14 cellular contexts compared by ENCODE assay signal in genomic region chr9:134061688-134062371, GRCh38. TPM values are rescaled to one million over a fixed set of nuclear protein-coding genes. Genes with fewer than 3 reads are reported as not detected.
DNase-seq lines count a peak whose midpoint lies in the region; ATAC-seq and TF ChIP-seq lines count a peak whose summit lies in the region.
"Had no signal": no experiment of that assay in that cellular context is flagged by ENCODE, and none has a peak within 500 bp of the region (broad histone marks: within the 10 kb centered on the region; RNA-seq: fewer than 3 reads in every experiment).

No MANE protein-coding gene starts in this region.

- no peak for TF ChIP-seq POLR2A in sigmoid colon (IDR thresholded peaks at IDR 0.05)

- H3K79me2 ChIP-seq in Loucy (ENCODE audit: insufficient read depth, low read length) = peaks cover 100% of the 10 kb centered on the region

- intact Hi-C loops in sigmoid colon (cut with DNase I) = no loop called here

- TF ChIP-seq CTCF in Loucy (conservative IDR thresholded peaks at IDR 0.05; ENCODE audit: low read length) = no peak
- no peak for TF ChIP-seq CTCF in sigmoid colon (IDR thresholded peaks at IDR 0.05)
- TF ChIP-seq CTCF in GM13976 (IDR thresholded peaks at IDR 0.05; ENCODE audit: borderline replicate concordance, control extremely low read depth, extremely low read depth, insufficient read depth, missing control alignments) = no peak

- H3K9ac ChIP-seq in Loucy (ENCODE audit: low read depth, low read length, poor library complexity, severe bottlenecking) = no peak overlapping the region
- H3K9ac ChIP-seq: parathyroid adenoma had no signal

- WGBS in sigmoid colon, 2 donors = 73 to 76% methylated on average over 22 of the region's 22 CpGs

- H3K36me3 ChIP-seq in Loucy (ENCODE audit: insufficient read depth, low read length) (no peaks in the 10 kb centered on the region; the same call in 1 of the 2 replicates), sigmoid colon (no peaks in the 10 kb centered on the region)
- H3K36me3 ChIP-seq: ascending aorta had no signal

- TF ChIP-seq EP300 in sigmoid colon (IDR thresholded peaks at IDR 0.05) = no peak

- no peak for ATAC-seq in HG03135 (IDR thresholded peaks at IDR 0.05; ENCODE audit: unreplicated experiment)

- H3K27me3 ChIP-seq in Loucy (ENCODE audit: insufficient read depth, low read length, poor library complexity, severe bottlenecking) (no peaks in the 10 kb centered on the region), sigmoid colon (no peaks in the 10 kb centered on the region)
- H3K27me3 ChIP-seq: ascending aorta had no signal

- peak overlapping the region; percentile 15 for H3K4me2 ChIP-seq in Loucy (ENCODE audit: low read depth, low read length, poor library complexity, severe bottlenecking)

- no peak overlapping the region for H3K27ac ChIP-seq in sigmoid colon
- H3K27ac ChIP-seq: ascending aorta, C4-2B, parathyroid adenoma had no signal

- peak; percentile 84 for DNase-seq in COR-L47 (lab: John Stamatoyannopoulos, UW)
- DNase-seq in islet precursor cell = peak; percentile 43
- peak; percentile 56 for DNase-seq in sigmoid colon
- DNase-seq in GM19238 (ENCODE audit: insufficient read length, low spot score) = no peak
- no peak for DNase-seq in GM13976 (ENCODE audit: low spot score)
- DNase-seq: activated CD4-positive, alpha-beta memory T cell treated with anti-CD3 and anti-CD28 coated beads for 36 hours; kidney glomerular epithelial cell; NCI-H1694 treated with DMSO at 0.1 percent for 48 hours; NCI-H524 treated with DMSO at 0.1 percent for 48 hours had no signal

- in situ Hi-C loops in GM13976 (cut with MboI; ENCODE audit: low sequenced_read_pairs, unreplicated experiment) = no loop called here

- H3K9me2 ChIP-seq in Loucy (replicated peaks; ENCODE audit: low read depth, low read length) = no peaks in the 10 kb centered on the region

- H3K9me3 ChIP-seq in Loucy (ENCODE audit: insufficient read depth, low read depth, low read length) = no peaks in the 10 kb centered on the region
- H3K9me3 ChIP-seq in sigmoid colon = no peaks in the 10 kb centered on the region
- H3K9me3 ChIP-seq: ascending aorta had no signal

- no peak overlapping the region for H2AFZ ChIP-seq in Loucy (ENCODE audit: low read length)
- H2AFZ ChIP-seq: parathyroid adenoma had no signal

- 0 out of 2 replicates have a peak, but pooled peaks cover 2% of the 10 kb centered on the region for H3F3A ChIP-seq in Loucy (ENCODE audit: low read depth)

- H3K4me3 ChIP-seq in Loucy (ENCODE audit: low read length, poor library complexity, severe bottlenecking) (no peak overlapping the region), sigmoid colon (no peak overlapping the region)
- H3K4me3 ChIP-seq: ascending aorta had no signal

- peaks cover 95% of the 10 kb centered on the region for H4K20me1 ChIP-seq in Loucy (ENCODE audit: insufficient read depth, low read length, poor library complexity, severe bottlenecking)

- H3K4me1 ChIP-seq in Loucy (ENCODE audit: insufficient read depth, low read length, poor library complexity, severe bottlenecking) (peaks cover 14% of the 10 kb centered on the region), sigmoid colon (peaks cover 0 to 100% (median 93%) of the 10 kb centered on the region in 4 donors)

RNA-seq across cellular contexts. Expression of gene BRD3, which starts 6.0 kb away (rescaled TPM):
- total RNA-seq in sigmoid colon = 10 to 100 TPM; 21.8 to 34.5 (median 25.7) TPM
- 10 to 100 TPM in 1 of 3 donors, 1 to 10 TPM in 2; 4.4 to 14.9 (median 5.4) TPM for polyA plus RNA-seq in sigmoid colon

RNA-seq across cellular contexts. Expression of gene BRD3OS, which starts 36.5 kb away (rescaled TPM):
- total RNA-seq in sigmoid colon = 10 to 100 TPM; 11.7 to 19.4 (median 12.7) TPM
- polyA plus RNA-seq in sigmoid colon = 1 to 10 TPM; 3.9 to 7.8 (median 4.2) TPM

Comparison
In these comparisons a context has a peak if more than half of its experiments do, and no peak if none do; other contexts are left out.
1. DNase-seq: peak in COR-L47 (single experiment), islet precursor cell (single experiment) and sigmoid colon (single experiment); none in GM19238 (single experiment) and GM13976 (single experiment).